Comparison of ENCODE assay signal across 1 cellular context in the genomic region with DNA sequence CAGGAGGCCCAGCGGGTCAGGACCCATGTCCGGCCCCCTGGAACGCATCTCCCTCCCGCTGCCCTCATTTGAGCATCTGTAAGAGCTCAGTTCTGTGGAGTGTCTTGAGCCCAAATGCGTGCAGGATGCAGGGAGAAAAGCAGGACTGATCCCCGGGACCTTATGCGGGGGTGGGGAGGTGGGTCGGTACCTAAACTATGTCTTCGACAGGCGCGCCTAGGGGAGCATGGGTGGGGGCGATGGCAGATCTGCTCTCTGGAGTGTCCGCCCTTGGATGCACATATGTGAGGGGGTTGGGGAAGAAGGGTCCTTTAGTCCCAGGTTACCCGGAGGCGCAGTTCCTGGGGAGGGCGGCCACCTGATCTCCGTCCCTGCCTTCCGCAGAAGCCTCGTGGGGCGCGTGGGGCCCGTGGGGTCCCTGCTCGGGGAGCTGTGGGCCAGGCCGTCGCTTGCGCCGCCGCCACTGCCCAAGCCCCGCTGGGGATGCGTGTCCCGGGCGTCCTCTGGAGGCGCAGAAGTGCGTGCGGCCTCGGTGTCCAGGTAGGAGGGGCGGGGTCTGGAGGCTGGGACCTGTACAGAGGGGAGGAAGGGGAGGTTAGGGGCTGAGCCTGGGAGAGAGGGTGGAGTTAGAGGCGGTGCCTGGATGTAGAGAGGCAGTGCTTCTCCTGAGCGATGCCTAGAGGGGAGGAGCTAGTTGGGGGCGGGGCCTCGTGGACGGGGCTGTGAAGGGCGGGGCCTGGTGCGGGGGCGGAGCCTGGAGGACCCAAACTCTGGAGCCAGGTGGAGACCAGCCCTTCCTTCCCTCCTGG.
TF ChIP-seq lines count a peak whose summit lies in the region.

No MANE protein-coding gene starts in this region.

TF ChIP-seq in HepG2, 621 proteins besides CTCF, POLR2A, EP300 and RAD21:
- TF ChIP-seq, protein P1, sequence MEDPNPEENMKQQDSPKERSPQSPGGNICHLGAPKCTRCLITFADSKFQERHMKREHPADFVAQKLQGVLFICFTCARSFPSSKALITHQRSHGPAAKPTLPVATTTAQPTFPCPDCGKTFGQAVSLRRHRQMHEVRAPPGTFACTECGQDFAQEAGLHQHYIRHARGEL (CRISPR knock-in tag; IDR thresholded peaks at IDR 0.05), result no peak
- no peak for TF ChIP-seq ZSCAN30 (CRISPR knock-in tag; IDR thresholded peaks at IDR 0.05)
- TF ChIP-seq ZFP62 (CRISPR knock-in tag; IDR thresholded peaks at IDR 0.05), result no peak
